ENCODE assay signal across 8 cellular contexts in genomic region chr7:100325671-100326070, GRCh38. TPM values are rescaled to one million over a fixed set of nuclear protein-coding genes. Genes with fewer than 3 reads are reported as not detected.
"Had no signal": no experiment of that assay in that cellular context is flagged by ENCODE, and none has a peak within 500 bp of the region (broad histone marks: within the 10 kb centered on the region; RNA-seq: fewer than 3 reads in every experiment).

No MANE protein-coding gene starts in this region.

RNA-seq across cellular contexts. Expression of gene SPDYE3, which starts 18.2 kb away (rescaled TPM):
- total RNA-seq: K562, LHCN-M2, MCF 10A, NCI-H460, OCI-LY7, PC-9, Right ventricle myocardium inferior, RPMI7951 had no signal

RNA-seq across cellular contexts. Expression of gene PILRA, which starts 47.6 kb away (rescaled TPM):
- total RNA-seq: LHCN-M2, RPMI7951 had no signal
